Comparison of ENCODE assay signal across 23 cellular contexts in the genomic region with DNA sequence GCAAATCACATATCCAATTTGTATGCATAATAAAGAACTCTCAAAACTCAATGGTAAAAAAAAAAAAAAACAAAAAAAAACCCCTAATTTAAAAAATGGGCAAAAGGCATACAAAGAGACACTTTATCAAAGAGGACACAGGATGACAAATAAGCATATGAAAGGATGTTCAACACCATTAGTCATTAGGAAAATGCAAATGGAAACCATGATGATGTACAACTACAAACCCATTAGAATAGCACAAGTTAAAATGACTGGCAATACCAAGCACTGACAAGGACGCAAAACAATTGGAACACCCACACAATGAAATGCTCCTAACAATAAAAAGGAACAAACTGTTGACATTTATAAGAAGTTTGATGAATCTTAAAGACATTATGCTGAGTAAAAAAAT.
"Had no signal": no experiment of that assay in that cellular context is flagged by ENCODE, and none has a peak within 500 bp of the region (broad histone marks: within the 10 kb centered on the region; RNA-seq: fewer than 3 reads in every experiment).

No MANE protein-coding gene starts in this region.

- H3K4me1 ChIP-seq: foreskin keratinocyte, gastrocnemius medialis, heart right ventricle, left lung, lower lobe of right lung had no signal

- DNase-seq: dermis blood vessel endothelial cell; dorsolateral prefrontal cortex; effector CD4-positive, alpha-beta T cell; effector memory CD4-positive, alpha-beta T cell; foreskin keratinocyte; gastrocnemius medialis; glutamatergic neuron; head of caudate nucleus; heart right ventricle; hippocampal formation; left cardiac atrium; left lung; left ventricle myocardium superior; lower lobe of right lung; mesenchymal stem cell; mucosa of descending colon had no signal

- H3K4me1 Mint-ChIP-seq: mesothelial cell of epicardium had no signal

- FAIRE-seq: colon, endothelial cell of umbilical vein, islet of Langerhans, keratinocyte had no signal

- H3K4me3 Mint-ChIP-seq: mesothelial cell of epicardium had no signal

- H3K36me3 Mint-ChIP-seq: mesothelial cell of epicardium had no signal

- H3K27ac ChIP-seq: coronary artery, dorsolateral prefrontal cortex, esophagus muscularis mucosa, foreskin keratinocyte, gastrocnemius medialis, heart right ventricle, left lung, lower lobe of right lung had no signal

- H3K9me3 ChIP-seq: esophagus muscularis mucosa, gastrocnemius medialis, lower lobe of right lung, mucosa of descending colon had no signal

- H3K4me3 ChIP-seq: coronary artery, dorsolateral prefrontal cortex, esophagus muscularis mucosa, gastrocnemius medialis, heart right ventricle, left lung, lower lobe of right lung, mucosa of descending colon had no signal

- ATAC-seq: foreskin keratinocyte, gastrocnemius medialis, heart right ventricle, left cardiac atrium, left lung, left ventricle myocardium superior, lower lobe of right lung, mucosa of descending colon had no signal

- H3K27ac Mint-ChIP-seq: mesothelial cell of epicardium had no signal
